ENCODE assay signal across 1 cellular context in the genomic region with DNA sequence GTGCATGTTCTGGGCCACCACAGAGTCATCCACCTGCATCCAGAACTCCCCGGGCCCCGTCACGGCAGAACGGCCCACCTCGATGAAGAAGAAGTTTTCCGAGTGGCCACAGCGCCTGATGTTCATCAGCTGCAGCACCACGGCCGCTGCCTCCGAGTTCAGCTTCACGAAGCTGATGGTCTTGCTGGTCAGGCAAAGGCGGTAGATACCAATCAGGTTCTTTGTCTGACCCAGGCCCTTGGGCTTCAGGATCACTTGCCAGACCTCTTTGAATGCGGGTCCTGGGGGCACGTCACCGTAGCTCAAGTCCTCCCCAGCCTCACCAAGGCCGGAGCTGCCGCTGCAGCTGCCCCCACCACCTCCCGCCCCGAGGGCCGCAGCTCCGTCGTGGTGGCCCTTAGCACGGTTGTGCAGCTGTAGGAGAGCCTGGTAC.
TF ChIP-seq lines count a peak whose summit lies in the region.

No MANE protein-coding gene starts in this region.

TF ChIP-seq in HCT116, 20 proteins besides CTCF, POLR2A, EP300 and RAD21 (continued from another document):
- no peak for TF ChIP-seq YY1 (IDR thresholded peaks at IDR 0.05; ENCODE audit: extremely low read depth, insufficient replicate concordance, low read depth, low read length)
- no peak for TF ChIP-seq EGR1 (IDR thresholded peaks at IDR 0.05; ENCODE audit: low read depth)
- no peak for TF ChIP-seq ZFX (IDR thresholded peaks at IDR 0.05)
- no peak for TF ChIP-seq CEBPB (IDR thresholded peaks at IDR 0.05; ENCODE audit: low read depth)
- no peak for TF ChIP-seq TCF7L2 (IDR thresholded peaks at IDR 0.05; ENCODE audit: borderline replicate concordance, extremely low read depth, insufficient read depth, insufficient read length)
- TF ChIP-seq SRF (IDR thresholded peaks at IDR 0.05; ENCODE audit: low read depth): no peak
